18 cellular contexts compared by ENCODE assay signal in genomic region chr19:13492128-13492527, GRCh38. TPM values are rescaled to one million over a fixed set of nuclear protein-coding genes. Genes with fewer than 3 reads are reported as not detected.
A peak's percentile ranks its signal among the peaks of the same experiment; 100 is the strongest.
DNase-seq lines count a peak whose midpoint lies in the region; ATAC-seq and TF ChIP-seq lines count a peak whose summit lies in the region.
"Had no signal": no experiment of that assay in that cellular context is flagged by ENCODE, and none has a peak within 500 bp of the region (broad histone marks: within the 10 kb centered on the region; RNA-seq: fewer than 3 reads in every experiment).

No MANE protein-coding gene starts in this region.

- H3K9me3 ChIP-seq in mammary epithelial cell (replicated peaks; ENCODE audit: insufficient read depth, low read length): no peaks in the 10 kb centered on the region
- H3K9me3 ChIP-seq: Peyer's patch, prostate gland had no signal

- H2AFZ ChIP-seq in mammary epithelial cell (ENCODE audit: low read depth, low read length): no peak overlapping the region

- no peaks in the 10 kb centered on the region for H3K4me1 ChIP-seq in mammary epithelial cell (ENCODE audit: insufficient read depth, low read length)
- H3K4me1 ChIP-seq: BLaER1 treated with 17β-estradiol and CSF1 and Interleukin-3, amounts not matched to agents 10 nM and 100 nM; Peyer's patch; prostate gland had no signal

- CTCF ChIA-PET in mammary epithelial cell (lab: Charles Lee; ENCODE audit: low non-redundant PET): no interaction called here

- WGBS in mammary epithelial cell (ENCODE audit: low coverage, missing lambda C conversion rate): 0% methylated on average over 3 of the region's 3 CpGs

- H3K4me3 ChIP-seq in AG10803 (ENCODE audit: low read length) (no peak overlapping the region), mammary epithelial cell (replicated peaks in 1 of 3; ENCODE audit: insufficient read depth in 1 of 3, low read depth in 2 of 3, low read length in 3 of 3) (no peak overlapping the region)
- H3K4me3 ChIP-seq: BLaER1 treated with 17β-estradiol and CSF1 and Interleukin-3, amounts not matched to agents 10 nM and 100 nM; Peyer's patch; prostate gland had no signal

- no peak for TF ChIP-seq CTCF in AG10803 (conservative IDR thresholded peaks at IDR 0.05; ENCODE audit: low read length)
- TF ChIP-seq CTCF in mammary epithelial cell (conservative IDR thresholded peaks at IDR 0.05 in 1 of 2, IDR thresholded peaks at IDR 0.05 in 1 of 2; ENCODE audit: extremely low read depth in 1 of 2, insufficient read depth in 1 of 2, low read depth in 1 of 2, low read length in 2 of 2): no peak

- no peak overlapping the region for H3K27ac ChIP-seq in mammary epithelial cell (ENCODE audit: insufficient read depth, low read depth, low read length)
- H3K27ac ChIP-seq: BLaER1 treated with 17β-estradiol and CSF1 and Interleukin-3, amounts not matched to agents 10 nM and 100 nM; Peyer's patch; prostate gland; WERI-Rb-1 had no signal

- dilution Hi-C loops in mammary epithelial cell (cut with HindIII; ENCODE audit: low sequenced_read_pairs): loop anchor here (5.0 kb wide), 1 partner anchor 75 kb away; no protein-coding TSS in a partner anchor

- H3K4me2 ChIP-seq in mammary epithelial cell (ENCODE audit: insufficient read depth, low read depth, low read length): no peak overlapping the region
- H3K4me2 ChIP-seq: BLaER1 treated with 17β-estradiol and CSF1 and Interleukin-3, amounts not matched to agents 10 nM and 100 nM had no signal

- H3K36me3 ChIP-seq in mammary epithelial cell (ENCODE audit: insufficient read depth, low read length): no peaks in the 10 kb centered on the region
- H3K36me3 ChIP-seq: BLaER1 treated with 17β-estradiol and CSF1 and Interleukin-3, amounts not matched to agents 10 nM and 100 nM; Peyer's patch; prostate gland; WERI-Rb-1 had no signal

- ATAC-seq in GM21360 (IDR thresholded peaks at IDR 0.05; ENCODE audit: unreplicated experiment): no peak

- H3K79me2 ChIP-seq in mammary epithelial cell (ENCODE audit: insufficient read depth, low read length): no peaks in the 10 kb centered on the region

- H3K27me3 ChIP-seq in mammary epithelial cell (ENCODE audit: insufficient read depth, low read length): no peaks in the 10 kb centered on the region
- H3K27me3 ChIP-seq: BLaER1 treated with 17β-estradiol and CSF1 and Interleukin-3, amounts not matched to agents 10 nM and 100 nM; Peyer's patch had no signal

- no peaks in the 10 kb centered on the region for H4K20me1 ChIP-seq in mammary epithelial cell (ENCODE audit: insufficient read depth, low read length)
- H4K20me1 ChIP-seq: BLaER1 treated with 17β-estradiol and CSF1 and Interleukin-3, amounts not matched to agents 10 nM and 100 nM had no signal

- in situ Hi-C loops in mammary epithelial cell (cut with MboI; ENCODE audit: low sequenced_read_pairs in 2 of 2): no loop called here

- BruUV-seq in mammary epithelial cell (replicated peaks; lab: Mats Ljungman, UMichigan): no TSS peak

- intact Hi-C loops in mammary epithelial cell (cut with micrococcal nuclease): no loop called here

- DNase-seq in AG10803 (ENCODE audit: low read depth) (peak; percentile 95), HS-5 (ENCODE audit: low read depth) (peak; percentile 99), mammary epithelial cell (peak; percentile 35), islet precursor cell (peak; percentile 60), cerebellum (ENCODE audit: low spot score) (no peak), anterior cingulate cortex (lab: John Stamatoyannopoulos, UW) (no peak), nucleus accumbens (lab: John Stamatoyannopoulos, UW) (no peak)
- DNase-seq: amygdala, DMS 273 treated with DMSO at 0.1 percent for 48 hours, KBM-7, naive B cell, NCI-H2171, NCI-H82, Peyer's patch, WERI-Rb-1 had no signal

- H3K9ac ChIP-seq in mammary epithelial cell (ENCODE audit: insufficient read depth, low read length): no peak overlapping the region
- H3K9ac ChIP-seq: BLaER1 treated with 17β-estradiol and CSF1 and Interleukin-3, amounts not matched to agents 10 nM and 100 nM had no signal

RNA-seq across cellular contexts. Expression of gene CACNA1A, which starts 14.2 kb away (rescaled TPM):
- total RNA-seq in mammary epithelial cell: under 1 TPM; 0.09 to 0.17 TPM
- polyA plus RNA-seq in mammary epithelial cell: 0.02 TPM
- polyA minus RNA-seq in mammary epithelial cell: not detected
- 119 TPM for total RNA-seq in cerebellum

Comparison
In these comparisons a context has a peak if more than half of its experiments do, and no peak if none do; other contexts are left out.
1. DNase-seq: peak in AG10803 (single experiment), HS-5 (single experiment), mammary epithelial cell (single experiment) and islet precursor cell (single experiment); none in cerebellum (single experiment), anterior cingulate cortex (0 of 58) and nucleus accumbens (0 of 56).
2. RNA of gene CACNA1A, which starts 14.2 kb away (total RNA-seq): 119 TPM in cerebellum (single experiment); 0.09 to 0.17 TPM in mammary epithelial cell; every median in the first group is over 100 times any median in the second.